In the genomic region with DNA sequence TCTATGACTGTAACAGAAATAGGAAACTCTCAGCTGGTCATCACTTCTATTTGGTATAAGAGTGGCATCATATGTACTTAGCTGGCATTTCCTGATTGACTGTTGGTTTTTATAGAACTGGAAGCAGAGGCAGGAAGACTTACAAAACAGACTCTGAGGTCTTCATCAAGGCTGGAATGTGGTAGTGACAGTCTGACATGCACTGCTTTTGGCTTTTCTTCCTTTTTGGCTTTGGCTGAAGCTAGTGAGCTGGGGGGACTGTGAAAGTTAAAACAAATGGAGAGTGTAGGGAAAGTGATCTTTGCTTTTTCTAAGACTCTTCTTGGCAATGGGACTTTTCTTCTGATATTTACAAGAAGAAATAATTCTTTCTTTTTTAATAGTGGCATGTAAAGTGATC, we compare ENCODE assay signal across 17 cellular contexts.
DNase-seq lines count a peak whose midpoint lies in the region; ATAC-seq and TF ChIP-seq lines count a peak whose summit lies in the region.
"Had no signal": no experiment of that assay in that cellular context is flagged by ENCODE, and none has a peak within 500 bp of the region (broad histone marks: within the 10 kb centered on the region; RNA-seq: fewer than 3 reads in every experiment).

No MANE protein-coding gene starts in this region.

- H3K18ac ChIP-seq in IMR-90 (ENCODE audit: low read depth, low read length), result no peak overlapping the region

- TF ChIP-seq POLR2A in IMR-90 (IDR thresholded peaks at IDR 0.05; ENCODE audit: low read depth, low read length), result no peak

- no peak overlapping the region for H2BK20ac ChIP-seq in IMR-90 (ENCODE audit: low read depth, low read length)

- TF ChIP-seq CTCF in IMR-90 (conservative IDR thresholded peaks at IDR 0.05; ENCODE audit: low read depth, low read length), result no peak
- TF ChIP-seq CTCF in fibroblast of the aortic adventitia (IDR thresholded peaks at IDR 0.05; ENCODE audit: insufficient read depth, low read length), result no peak
- TF ChIP-seq CTCF in osteocyte (IDR thresholded peaks at IDR 0.05), result no peak
- no peak for TF ChIP-seq CTCF in PC-9 (conservative IDR thresholded peaks at IDR 0.05)

- intact Hi-C loops in IMR-90 (cut with micrococcal nuclease), result no loop called here
- intact Hi-C loops in PC-9 (cut with micrococcal nuclease; ENCODE audit: unreplicated experiment), result no loop called here

- TF ChIP-seq RAD21 in IMR-90 (IDR thresholded peaks at IDR 0.05; ENCODE audit: low read length), result no peak

- no peak overlapping the region for H3K4ac ChIP-seq in IMR-90 (ENCODE audit: low read depth, low read length)

- H2AFZ ChIP-seq in IMR-90 (replicated peaks; ENCODE audit: low read length, poor library complexity), result no peak overlapping the region
- H2AFZ ChIP-seq in PC-9, result no peak overlapping the region

- peaks cover 45 to 68% of the 10 kb centered on the region in 2 experiments for H3K79me1 ChIP-seq in IMR-90 (ENCODE audit: low read depth in 1 of 2, low read length in 2 of 2)

- no peak overlapping the region for H3K9ac ChIP-seq in IMR-90 (ENCODE audit: low read depth, low read length)

- no peak overlapping the region for H3K4me3 ChIP-seq in IMR-90 (ENCODE audit: insufficient read depth, low read depth, low read length)
- H3K4me3 ChIP-seq in fibroblast of the aortic adventitia (ENCODE audit: low read depth, low read length), result no peak overlapping the region
- H3K4me3 ChIP-seq in PC-9, result no peak overlapping the region
- H3K4me3 ChIP-seq: GM12878 had no signal

- H3K14ac ChIP-seq in IMR-90 (replicated peaks; ENCODE audit: low read depth, low read length), result no peak overlapping the region

- in situ Hi-C loops in IMR-90 (cut with MboI; ENCODE audit: low sequenced_read_pairs), result loop anchor here (25.0 kb wide), 1 partner anchor 495 kb away; no protein-coding TSS in a partner anchor

- H4K20me1 ChIP-seq in IMR-90 (ENCODE audit: insufficient read depth, low read length), result peaks cover 10% of the 10 kb centered on the region; the same call in 1 of the 2 replicates
- H4K20me1 ChIP-seq in PC-9 (ENCODE audit: insufficient read depth), result no peaks in the 10 kb centered on the region

- no peaks in the 10 kb centered on the region; the same call in none of the 2 replicates for H3K9me1 ChIP-seq in IMR-90 (ENCODE audit: insufficient read depth, low read length)

- H4K8ac ChIP-seq in IMR-90 (ENCODE audit: low read depth in 2 of 2, low read length in 2 of 2), result no peak overlapping the region

- peaks cover 2% of the 10 kb centered on the region for H3K36me3 Mint-ChIP-seq in osteocyte (ENCODE audit: unreplicated experiment)

- dilution Hi-C loops in IMR-90 (cut with HindIII; ENCODE audit: low sequenced_read_pairs, unreplicated experiment), result no loop called here

- CTCF ChIA-PET in IMR-90 (lab: Yijun Ruan, JAX), result interaction anchor here (0.6 to 2.8 kb wide), 2 partner anchors 12 to 49 kb away, joined by 5 to 11 read pairs; no protein-coding TSS in a partner anchor
- CTCF ChIA-PET in PC-9 (lab: Charles Lee), result no interaction called here

- H3K27me3 Mint-ChIP-seq in osteocyte (ENCODE audit: unreplicated experiment), result peaks cover 5% of the 10 kb centered on the region

- DNase-seq in EH (ENCODE audit: low read depth), result peak; percentile 57
- no peak for DNase-seq in IMR-90
- DNase-seq in fibroblast of the aortic adventitia (ENCODE audit: low read depth), result peak; percentile 50
- DNase-seq in osteocyte (ENCODE audit: extremely low spot score, unreplicated experiment), result no peak
- no peak for DNase-seq in NK-92 (lab: John Stamatoyannopoulos, UW; ENCODE audit: unreplicated experiment)
- DNase-seq in PC-9, result no peak
- DNase-seq in DMS 273 (lab: John Stamatoyannopoulos, UW; ENCODE audit: unreplicated experiment), result no peak
- DNase-seq: NCI-H1092, NCI-H1694, NCI-H2107, NCI-H226, NCI-H526 treated with DMSO at 0.1 percent for 48 hours, SHP77 treated with DMSO at 0.1 percent for 48 hours had no signal

- H3K23ac ChIP-seq in IMR-90 (ENCODE audit: low read depth, low read length), result no peak overlapping the region; the same call in 1 of the 2 replicates

- no peak overlapping the region for H4K91ac ChIP-seq in IMR-90 (ENCODE audit: insufficient read depth, low read depth, low read length)

- H3K4me1 ChIP-seq in IMR-90 (ENCODE audit: control insufficient read depth, insufficient read depth, low read length), result peaks cover 4% of the 10 kb centered on the region
- H3K4me1 ChIP-seq in PC-9 (replicated peaks; ENCODE audit: insufficient read depth), result no peaks in the 10 kb centered on the region

- peaks cover 6% of the 10 kb centered on the region for H3K9me3 Mint-ChIP-seq in osteocyte (ENCODE audit: unreplicated experiment)

- H3K4me2 ChIP-seq in IMR-90 (ENCODE audit: low read depth, low read length), result no peak overlapping the region; the same call in 1 of the 2 replicates
- no peak overlapping the region for H3K4me2 ChIP-seq in PC-9

- H3K79me2 ChIP-seq in PC-9 (ENCODE audit: low read depth), result no peaks in the 10 kb centered on the region

- H3K9me2 ChIP-seq in PC-9 (ENCODE audit: insufficient read depth), result no peaks in the 10 kb centered on the region

- peak; percentile 49; the same call in 1 of the 2 replicates for ATAC-seq in IMR-90 (ENCODE audit: low read depth)
- ATAC-seq: GM12878, HCT116, Panc1 had no signal

- H3K56ac ChIP-seq in IMR-90 (ENCODE audit: extremely low read depth, insufficient read depth, low read length), result no peak overlapping the region

- no peaks in the 10 kb centered on the region for H3K9me3 ChIP-seq in IMR-90 (ENCODE audit: control insufficient read depth, insufficient read depth, low read length)
- no peaks in the 10 kb centered on the region for H3K9me3 ChIP-seq in PC-9 (ENCODE audit: insufficient read depth, low read depth)

- no peak overlapping the region for H2BK15ac ChIP-seq in IMR-90 (ENCODE audit: low read depth, low read length)

- BruUV-seq in IMR-90 (replicated peaks; lab: Mats Ljungman, UMichigan), result no TSS peak
- no TSS peak for BruUV-seq in PC-9 (replicated peaks; lab: Mats Ljungman, UMichigan)

- no peak overlapping the region for H2BK120ac ChIP-seq in IMR-90 (ENCODE audit: low read depth, low read length)

- H3K4me1 Mint-ChIP-seq in osteocyte (ENCODE audit: unreplicated experiment), result peaks cover 7% of the 10 kb centered on the region

- H2AK5ac ChIP-seq in IMR-90 (ENCODE audit: low read depth, low read length), result no peak overlapping the region

- H2AK9ac ChIP-seq in IMR-90 (replicated peaks; ENCODE audit: low read depth, low read length, poor library complexity), result no peak overlapping the region

- H2BK5ac ChIP-seq in IMR-90 (ENCODE audit: low read depth, low read length, poor library complexity, severe bottlenecking), result no peak overlapping the region

- H3K27ac ChIP-seq in IMR-90 (ENCODE audit: insufficient read depth, low read length), result no peak overlapping the region
- H3K27ac ChIP-seq in PC-9, result no peak overlapping the region
- H3K27ac ChIP-seq: C4-2B had no signal

- no peak overlapping the region for H3K4me3 Mint-ChIP-seq in osteocyte (ENCODE audit: unreplicated experiment)

- H4K5ac ChIP-seq in IMR-90 (ENCODE audit: low read depth, low read length), result no peak overlapping the region

- peak overlapping the region; percentile 23 for H3K27ac Mint-ChIP-seq in osteocyte (ENCODE audit: unreplicated experiment)

- POLR2A ChIA-PET in IMR-90 (lab: Charles Lee; ENCODE audit: unreplicated experiment) (no interaction called here), PC-9 (lab: Charles Lee; ENCODE audit: unreplicated experiment) (no interaction called here)

- H3K36me3 ChIP-seq in IMR-90 (ENCODE audit: control insufficient read depth, insufficient read depth, low read length), result peaks cover 13% of the 10 kb centered on the region
- no peaks in the 10 kb centered on the region for H3K36me3 ChIP-seq in PC-9 (ENCODE audit: low read depth)

- no peaks in the 10 kb centered on the region for H3F3A ChIP-seq in PC-9 (ENCODE audit: insufficient read depth, low read depth)

- H3K27me3 ChIP-seq in IMR-90 (ENCODE audit: control insufficient read depth, insufficient read depth, low read length) (no peaks in the 10 kb centered on the region), PC-9 (ENCODE audit: insufficient read depth, low read depth) (no peaks in the 10 kb centered on the region)

TF ChIP-seq in IMR-90, 13 proteins besides CTCF, POLR2A, EP300 and RAD21:
- no peak for TF ChIP-seq CHD1 (IDR thresholded peaks at IDR 0.05; ENCODE audit: low read depth, low read length)
- TF ChIP-seq, protein P1, sequence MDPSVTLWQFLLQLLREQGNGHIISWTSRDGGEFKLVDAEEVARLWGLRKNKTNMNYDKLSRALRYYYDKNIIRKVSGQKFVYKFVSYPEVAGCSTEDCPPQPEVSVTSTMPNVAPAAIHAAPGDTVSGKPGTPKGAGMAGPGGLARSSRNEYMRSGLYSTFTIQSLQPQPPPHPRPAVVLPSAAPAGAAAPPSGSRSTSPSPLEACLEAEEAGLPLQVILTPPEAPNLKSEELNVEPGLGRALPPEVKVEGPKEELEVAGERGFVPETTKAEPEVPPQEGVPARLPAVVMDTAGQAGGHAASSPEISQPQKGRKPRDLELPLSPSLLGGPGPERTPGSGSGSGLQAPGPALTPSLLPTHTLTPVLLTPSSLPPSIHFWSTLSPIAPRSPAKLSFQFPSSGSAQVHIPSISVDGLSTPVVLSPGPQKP (IDR thresholded peaks at IDR 0.05; ENCODE audit: borderline replicate concordance, low read depth, low read length), result no peak
- no peak for TF ChIP-seq CEBPB (IDR thresholded peaks at IDR 0.05; ENCODE audit: low read depth, low read length)
- TF ChIP-seq NFE2L2 (IDR thresholded peaks at IDR 0.05; ENCODE audit: low read depth, low read length), result no peak
- no peak for TF ChIP-seq MAZ (IDR thresholded peaks at IDR 0.05; ENCODE audit: borderline replicate concordance, low read depth, low read length)
- no peak for TF ChIP-seq SMC3 (IDR thresholded peaks at IDR 0.05; ENCODE audit: low read depth, low read length)
- TF ChIP-seq MXI1 (IDR thresholded peaks at IDR 0.05; ENCODE audit: borderline replicate concordance, low read depth, low read length), result no peak
- TF ChIP-seq BHLHE40 (IDR thresholded peaks at IDR 0.05; ENCODE audit: low read depth, low read length), result no peak
- no peak for TF ChIP-seq RFX5 (IDR thresholded peaks at IDR 0.05; ENCODE audit: low read depth, low read length)
- no peak for TF ChIP-seq USF2 (IDR thresholded peaks at IDR 0.05; ENCODE audit: low read depth, low read length)
- no peak for TF ChIP-seq MAFK (IDR thresholded peaks at IDR 0.05; ENCODE audit: low read depth, low read length)
- TF ChIP-seq FOS (IDR thresholded peaks at IDR 0.05; ENCODE audit: low read depth, low read length), result no peak
- TF ChIP-seq RCOR1 (IDR thresholded peaks at IDR 0.05; ENCODE audit: insufficient replicate concordance, low read length), result no peak
TF ChIP-seq in IMR-90: peak in this region for 0.

Comparison
In these comparisons a context has a peak if more than half of its experiments do, and no peak if none do; other contexts are left out.
1. DNase-seq: peak in EH (single experiment) and fibroblast of the aortic adventitia (single experiment); none in IMR-90 (single experiment), osteocyte (single experiment), NK-92 (single experiment), PC-9 (0 of 2) and DMS 273 (single experiment).